2 cellular contexts compared by ENCODE assay signal in the genomic region with DNA sequence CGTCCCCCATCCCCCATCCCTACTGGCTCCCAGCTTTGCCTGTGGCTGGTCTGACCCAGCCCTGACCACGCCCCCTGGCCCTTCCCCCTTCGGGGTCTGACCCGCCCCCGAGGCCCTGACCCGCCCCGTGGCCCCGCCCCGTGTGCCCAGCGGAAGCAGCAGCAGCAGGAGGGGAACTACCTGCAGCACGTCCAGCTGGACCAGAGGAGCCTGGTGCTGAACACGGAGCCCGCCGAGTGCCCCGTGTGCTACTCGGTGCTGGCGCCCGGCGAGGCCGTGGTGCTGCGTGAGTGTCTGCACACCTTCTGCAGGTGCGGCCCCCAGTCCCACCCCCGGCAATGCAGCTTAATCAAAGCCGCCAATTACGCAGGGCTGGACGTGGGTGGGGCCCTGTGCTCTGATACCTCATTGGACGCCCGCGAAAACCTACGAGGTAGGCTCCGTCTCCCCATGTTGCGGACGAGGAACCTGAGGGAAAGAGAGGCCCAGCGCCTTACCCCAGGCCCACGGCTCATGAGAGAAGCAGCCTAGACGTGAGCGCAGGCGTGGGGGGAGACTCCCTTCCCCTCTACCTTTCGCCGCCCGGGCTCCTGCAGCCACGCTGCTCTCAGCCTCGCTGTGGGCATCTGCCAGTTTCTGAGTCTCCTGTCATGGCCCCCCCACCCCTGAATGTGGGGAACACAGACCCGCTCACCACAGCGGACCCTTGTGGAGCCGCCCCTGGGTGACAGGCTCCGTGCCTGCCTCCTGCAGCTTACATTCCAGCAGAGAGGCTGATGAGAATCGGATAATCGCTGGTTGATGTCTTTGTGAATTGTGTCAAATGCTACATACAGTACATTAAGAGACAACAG.
TF ChIP-seq lines count a peak whose summit lies in the region.

No MANE protein-coding gene starts in this region.

TF ChIP-seq in HEK293, 187 proteins besides CTCF, POLR2A, EP300 and RAD21 (continued from another document):
- TF ChIP-seq, protein P1, sequence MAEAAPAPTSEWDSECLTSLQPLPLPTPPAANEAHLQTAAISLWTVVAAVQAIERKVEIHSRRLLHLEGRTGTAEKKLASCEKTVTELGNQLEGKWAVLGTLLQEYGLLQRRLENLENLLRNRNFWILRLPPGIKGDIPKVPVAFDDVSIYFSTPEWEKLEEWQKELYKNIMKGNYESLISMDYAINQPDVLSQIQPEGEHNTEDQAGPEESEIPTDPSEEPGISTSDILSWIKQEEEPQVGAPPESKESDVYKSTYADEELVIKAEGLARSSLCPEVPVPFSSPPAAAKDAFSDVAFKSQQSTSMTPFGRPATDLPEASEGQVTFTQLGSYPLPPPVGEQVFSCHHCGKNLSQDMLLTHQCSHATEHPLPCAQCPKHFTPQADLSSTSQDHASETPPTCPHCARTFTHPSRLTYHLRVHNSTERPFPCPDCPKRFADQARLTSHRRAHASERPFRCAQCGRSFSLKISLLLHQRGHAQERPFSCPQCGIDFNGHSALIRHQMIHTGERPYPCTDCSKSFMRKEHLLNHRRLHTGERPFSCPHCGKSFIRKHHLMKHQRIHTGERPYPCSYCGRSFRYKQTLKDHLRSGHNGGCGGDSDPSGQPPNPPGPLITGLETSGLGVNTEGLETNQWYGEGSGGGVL (tag by site-specific recombination; IDR thresholded peaks at IDR 0.05) = no peak
- TF ChIP-seq ZNF792 (tag by site-specific recombination; IDR thresholded peaks at IDR 0.05) = no peak
- no peak for TF ChIP-seq ZNF248 (tag by site-specific recombination; IDR thresholded peaks at IDR 0.05)
- no peak for TF ChIP-seq SCRT1 (tag by site-specific recombination; IDR thresholded peaks at IDR 0.05; ENCODE audit: borderline replicate concordance)
- TF ChIP-seq MYNN (tag by site-specific recombination; IDR thresholded peaks at IDR 0.05; ENCODE audit: borderline replicate concordance) = no peak
- no peak for TF ChIP-seq ZNF670 (tag by site-specific recombination; IDR thresholded peaks at IDR 0.05; ENCODE audit: low read depth)
- no peak for TF ChIP-seq GFI1B (tag by site-specific recombination; IDR thresholded peaks at IDR 0.05)
- no peak for TF ChIP-seq GLIS2 (tag by site-specific recombination; IDR thresholded peaks at IDR 0.05)
- TF ChIP-seq ZNF707 (tag by site-specific recombination; IDR thresholded peaks at IDR 0.05) = no peak
- TF ChIP-seq KLF1 (tag by site-specific recombination; IDR thresholded peaks at IDR 0.05) = peak; percentile 82

TF ChIP-seq in SK-N-SH treated with all-trans-retinoic acid at 6 μM for 48 hours, 23 proteins besides CTCF, POLR2A, EP300 and RAD21 (continued from another document):
- TF ChIP-seq, protein P2, sequence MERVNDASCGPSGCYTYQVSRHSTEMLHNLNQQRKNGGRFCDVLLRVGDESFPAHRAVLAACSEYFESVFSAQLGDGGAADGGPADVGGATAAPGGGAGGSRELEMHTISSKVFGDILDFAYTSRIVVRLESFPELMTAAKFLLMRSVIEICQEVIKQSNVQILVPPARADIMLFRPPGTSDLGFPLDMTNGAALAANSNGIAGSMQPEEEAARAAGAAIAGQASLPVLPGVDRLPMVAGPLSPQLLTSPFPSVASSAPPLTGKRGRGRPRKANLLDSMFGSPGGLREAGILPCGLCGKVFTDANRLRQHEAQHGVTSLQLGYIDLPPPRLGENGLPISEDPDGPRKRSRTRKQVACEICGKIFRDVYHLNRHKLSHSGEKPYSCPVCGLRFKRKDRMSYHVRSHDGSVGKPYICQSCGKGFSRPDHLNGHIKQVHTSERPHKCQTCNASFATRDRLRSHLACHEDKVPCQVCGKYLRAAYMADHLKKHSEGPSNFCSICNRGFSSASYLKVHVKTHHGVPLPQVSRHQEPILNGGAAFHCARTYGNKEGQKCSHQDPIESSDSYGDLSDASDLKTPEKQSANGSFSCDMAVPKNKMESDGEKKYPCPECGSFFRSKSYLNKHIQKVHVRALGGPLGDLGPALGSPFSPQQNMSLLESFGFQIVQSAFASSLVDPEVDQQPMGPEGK (CRISPR knock-in tag; IDR thresholded peaks at IDR 0.05; ENCODE audit: borderline replicate concordance) = no peak
- TF ChIP-seq GLIS3 (CRISPR knock-in tag; IDR thresholded peaks at IDR 0.05) (no peak), TOX (CRISPR knock-in tag; IDR thresholded peaks at IDR 0.05; ENCODE audit: borderline replicate concordance) (no peak), ZFP3 (CRISPR knock-in tag; IDR thresholded peaks at IDR 0.05) (no peak)
- TF ChIP-seq, protein P3, sequence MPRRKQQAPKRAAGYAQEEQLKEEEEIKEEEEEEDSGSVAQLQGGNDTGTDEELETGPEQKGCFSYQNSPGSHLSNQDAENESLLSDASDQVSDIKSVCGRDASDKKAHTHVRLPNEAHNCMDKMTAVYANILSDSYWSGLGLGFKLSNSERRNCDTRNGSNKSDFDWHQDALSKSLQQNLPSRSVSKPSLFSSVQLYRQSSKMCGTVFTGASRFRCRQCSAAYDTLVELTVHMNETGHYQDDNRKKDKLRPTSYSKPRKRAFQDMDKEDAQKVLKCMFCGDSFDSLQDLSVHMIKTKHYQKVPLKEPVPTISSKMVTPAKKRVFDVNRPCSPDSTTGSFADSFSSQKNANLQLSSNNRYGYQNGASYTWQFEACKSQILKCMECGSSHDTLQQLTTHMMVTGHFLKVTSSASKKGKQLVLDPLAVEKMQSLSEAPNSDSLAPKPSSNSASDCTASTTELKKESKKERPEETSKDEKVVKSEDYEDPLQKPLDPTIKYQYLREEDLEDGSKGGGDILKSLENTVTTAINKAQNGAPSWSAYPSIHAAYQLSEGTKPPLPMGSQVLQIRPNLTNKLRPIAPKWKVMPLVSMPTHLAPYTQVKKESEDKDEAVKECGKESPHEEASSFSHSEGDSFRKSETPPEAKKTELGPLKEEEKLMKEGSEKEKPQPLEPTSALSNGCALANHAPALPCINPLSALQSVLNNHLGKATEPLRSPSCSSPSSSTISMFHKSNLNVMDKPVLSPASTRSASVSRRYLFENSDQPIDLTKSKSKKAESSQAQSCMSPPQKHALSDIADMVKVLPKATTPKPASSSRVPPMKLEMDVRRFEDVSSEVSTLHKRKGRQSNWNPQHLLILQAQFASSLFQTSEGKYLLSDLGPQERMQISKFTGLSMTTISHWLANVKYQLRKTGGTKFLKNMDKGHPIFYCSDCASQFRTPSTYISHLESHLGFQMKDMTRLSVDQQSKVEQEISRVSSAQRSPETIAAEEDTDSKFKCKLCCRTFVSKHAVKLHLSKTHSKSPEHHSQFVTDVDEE (CRISPR knock-in tag; IDR thresholded peaks at IDR 0.05) = no peak
TF ChIP-seq in SK-N-SH treated with all-trans-retinoic acid at 6 μM for 48 hours: peak in this region for 0.
